Comparison of ENCODE assay signal across 1 cellular context in genomic region chr3:125375950-125376679, GRCh38.
TF ChIP-seq lines count a peak whose summit lies in the region.

No MANE protein-coding gene starts in this region.

TF ChIP-seq in HEK293, 187 proteins besides CTCF, POLR2A, EP300 and RAD21 (continued from another document):
- no peak for TF ChIP-seq ZNF645 (tag by site-specific recombination; IDR thresholded peaks at IDR 0.05)
- TF ChIP-seq ZNF561 (tag by site-specific recombination; IDR thresholded peaks at IDR 0.05; ENCODE audit: borderline replicate concordance) = no peak
- TF ChIP-seq ZNF518A (tag by site-specific recombination; conservative IDR thresholded peaks at IDR 0.05; ENCODE audit: low read depth) = no peak
- no peak for TF ChIP-seq ZBTB17 (tag by site-specific recombination; IDR thresholded peaks at IDR 0.05)
